Comparison of ENCODE assay signal across 13 cellular contexts in the genomic region with DNA sequence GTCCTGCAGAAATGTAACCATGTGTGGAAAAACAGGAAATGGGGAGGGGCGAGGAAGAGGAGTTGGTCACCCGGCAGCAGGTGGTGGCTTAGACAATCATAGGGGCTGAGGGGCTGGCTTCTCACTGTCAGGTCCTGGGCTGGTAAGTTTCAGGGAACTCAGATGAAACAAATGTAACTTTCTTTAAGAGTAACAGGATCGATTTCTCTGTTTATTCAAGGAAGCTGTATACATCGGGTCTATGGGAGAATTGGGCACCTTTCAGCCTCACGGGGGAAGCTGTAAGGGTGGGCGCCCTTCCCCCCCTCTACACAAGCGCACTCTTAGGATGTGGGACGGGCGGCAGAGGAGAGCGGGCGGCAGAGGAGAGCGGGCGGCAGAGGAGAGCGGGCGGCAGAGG.
DNase-seq lines count a peak whose midpoint lies in the region; FAIRE-seq and TF ChIP-seq lines count a peak whose summit lies in the region.
"Had no signal": no experiment of that assay in that cellular context is flagged by ENCODE, and none has a peak within 500 bp of the region (broad histone marks: within the 10 kb centered on the region; RNA-seq: fewer than 3 reads in every experiment).

No MANE protein-coding gene starts in this region.

- peak in 1 of 5 donors; percentile 2 for DNase-seq in CD4-positive, alpha-beta memory T cell
- DNase-seq in effector memory CD4-positive, alpha-beta T cell = no peak
- DNase-seq in neural progenitor cell (ENCODE audit: low spot score) (no peak), NCI-H1048 (lab: John Stamatoyannopoulos, UW) (no peak), HTR-8/SVneo (ENCODE audit: insufficient read length, low spot score) (no peak)
- no peak for DNase-seq in stimulated activated CD8-positive, alpha-beta memory T cell treated with anti-CD3 and anti-CD28 coated beads, Interleukin-4, amount 100 ng/mL, for 48 hours
- DNase-seq: activated CD4-positive, CD25-positive, alpha-beta regulatory T cell; DND-41; Karpas-422; mesenchymal stem cell; NCI-H146 had no signal

- CTCF ChIA-PET in CD4-positive, alpha-beta memory T cell (lab: Charles Lee; ENCODE audit: partially characterized antibody) = no interaction called here

- POLR2A ChIA-PET in CD4-positive, alpha-beta memory T cell (lab: Charles Lee; ENCODE audit: partially characterized antibody) = no interaction called here

- H3K9ac ChIP-seq in HUES64 (ENCODE audit: low read depth, low read length) = 0 out of 2 replicates have a peak overlapping the region, but pooled peaks have one; percentile 13
- no peak overlapping the region for H3K9ac ChIP-seq in neural progenitor cell

- peaks cover 0 to 10% (median 0%) of the 10 kb centered on the region in 8 donors for H3K9me3 Mint-ChIP-seq in CD4-positive, alpha-beta memory T cell
- no peaks in the 10 kb centered on the region for H3K9me3 Mint-ChIP-seq in neural progenitor cell

- no peaks in the 10 kb centered on the region for H3K79me2 ChIP-seq in neural progenitor cell (ENCODE audit: low read depth)

- H3K9me3 ChIP-seq in CD4-positive, alpha-beta memory T cell (ENCODE audit: control insufficient read depth in 1 of 2, low read length in 2 of 2) = no peaks in the 10 kb centered on the region
- H3K9me3 ChIP-seq in HUES64 (ENCODE audit: insufficient read depth, low read depth, low read length) = no peaks in the 10 kb centered on the region
- no peaks in the 10 kb centered on the region for H3K9me3 ChIP-seq in effector memory CD4-positive, alpha-beta T cell (ENCODE audit: control insufficient read depth, low read length)
- no peaks in the 10 kb centered on the region for H3K9me3 ChIP-seq in neural progenitor cell (ENCODE audit: low read depth)
- H3K9me3 ChIP-seq: ovary had no signal

- H3K4me2 ChIP-seq in neural progenitor cell = peak overlapping the region; percentile 74

- H3K27me3 Mint-ChIP-seq in CD4-positive, alpha-beta memory T cell = peaks cover 10 to 19% of the 10 kb centered on the region in 2 donors
- peaks cover 11% of the 10 kb centered on the region for H3K27me3 Mint-ChIP-seq in neural progenitor cell (ENCODE audit: insufficient read depth, low read depth)

- no peaks in the 10 kb centered on the region for H3K27me3 ChIP-seq in CD4-positive, alpha-beta memory T cell (ENCODE audit: insufficient read depth, low read length)
- H3K27me3 ChIP-seq in HUES64 (ENCODE audit: insufficient read depth, low read length) = peaks cover 28% of the 10 kb centered on the region
- peaks cover 9% of the 10 kb centered on the region for H3K27me3 ChIP-seq in effector memory CD4-positive, alpha-beta T cell (replicated peaks; ENCODE audit: control insufficient read depth, insufficient read depth, low read length, poor library complexity, severe bottlenecking)
- H3K27me3 ChIP-seq in neural progenitor cell = peaks cover 42% of the 10 kb centered on the region
- H3K27me3 ChIP-seq: ovary had no signal

- peak overlapping the region; percentile 42 for H2AFZ ChIP-seq in neural progenitor cell (replicated peaks)

- no peak for FAIRE-seq in HTR-8/SVneo (lab: Jason Lieb, UNC)

- peaks cover 15% of the 10 kb centered on the region for H3K4me1 ChIP-seq in CD4-positive, alpha-beta memory T cell (ENCODE audit: insufficient read depth, low read length)
- peaks cover 4% of the 10 kb centered on the region; the same call in 1 of the 2 replicates for H3K4me1 ChIP-seq in HUES64 (ENCODE audit: insufficient read depth, low read length)
- H3K4me1 ChIP-seq in effector memory CD4-positive, alpha-beta T cell (ENCODE audit: control insufficient read depth, insufficient read depth, low read length, poor library complexity, severe bottlenecking) = peaks cover 4% of the 10 kb centered on the region
- H3K4me1 ChIP-seq in neural progenitor cell = no peaks in the 10 kb centered on the region

- no peak overlapping the region for H3K27ac ChIP-seq in CD4-positive, alpha-beta memory T cell (ENCODE audit: low read depth, low read length)
- no peak overlapping the region for H3K27ac ChIP-seq in HUES64 (ENCODE audit: low read depth, low read length)
- no peak overlapping the region for H3K27ac ChIP-seq in effector memory CD4-positive, alpha-beta T cell (ENCODE audit: insufficient read depth, low read length, poor library complexity, severe bottlenecking)
- no peak overlapping the region for H3K27ac ChIP-seq in neural progenitor cell

- H3F3A ChIP-seq in neural progenitor cell (ENCODE audit: low read depth) = no peaks in the 10 kb centered on the region

- WGBS in HUES64 = 38% methylated on average over 11 of the region's 15 CpGs

- peak overlapping the region; percentile 79 to 89 (median 84) for H3K4me3 Mint-ChIP-seq in CD4-positive, alpha-beta memory T cell
- H3K4me3 Mint-ChIP-seq in neural progenitor cell = no peak overlapping the region

- peaks cover 0 to 2% of the 10 kb centered on the region in 2 donors for H3K36me3 Mint-ChIP-seq in CD4-positive, alpha-beta memory T cell
- no peaks in the 10 kb centered on the region for H3K36me3 Mint-ChIP-seq in neural progenitor cell

- H3K36me3 ChIP-seq in CD4-positive, alpha-beta memory T cell (ENCODE audit: insufficient read depth, low read length) = no peaks in the 10 kb centered on the region
- H3K36me3 ChIP-seq in HUES64 (ENCODE audit: insufficient read depth, low read length) = no peaks in the 10 kb centered on the region
- no peaks in the 10 kb centered on the region for H3K36me3 ChIP-seq in effector memory CD4-positive, alpha-beta T cell (ENCODE audit: control insufficient read depth, insufficient read depth, low read length)
- no peaks in the 10 kb centered on the region for H3K36me3 ChIP-seq in neural progenitor cell
- H3K36me3 ChIP-seq: ovary had no signal

- peak overlapping the region in 1 of 2 donors; percentile 43 for H3K4me3 ChIP-seq in CD4-positive, alpha-beta memory T cell (ENCODE audit: low read length in 2 of 2)
- H3K4me3 ChIP-seq in HUES64 (ENCODE audit: low read length) = peak overlapping the region; percentile 46
- H3K4me3 ChIP-seq in effector memory CD4-positive, alpha-beta T cell (ENCODE audit: insufficient read depth, low read depth, low read length, poor library complexity, severe bottlenecking) = peak overlapping the region; percentile 45
- peak overlapping the region; percentile 32 for H3K4me3 ChIP-seq in neural progenitor cell
- H3K4me3 ChIP-seq: ovary had no signal

- no peak for TF ChIP-seq CTCF in neural progenitor cell (IDR thresholded peaks at IDR 0.05)

- peaks cover 6 to 18% (median 12%) of the 10 kb centered on the region in 4 donors for H3K4me1 Mint-ChIP-seq in CD4-positive, alpha-beta memory T cell
- peaks cover 5% of the 10 kb centered on the region for H3K4me1 Mint-ChIP-seq in neural progenitor cell

- peak overlapping the region in 3 of 7 donors; percentile 32 to 77 (median 37) for H3K27ac Mint-ChIP-seq in CD4-positive, alpha-beta memory T cell
- H3K27ac Mint-ChIP-seq in neural progenitor cell = no peak overlapping the region

- no peaks in the 10 kb centered on the region for H4K20me1 ChIP-seq in neural progenitor cell (ENCODE audit: low read depth)

- intact Hi-C loops in CD4-positive, alpha-beta memory T cell (cut with micrococcal nuclease) = no loop called here
